ENCODE assay signal across 11 cellular contexts in the genomic region with DNA sequence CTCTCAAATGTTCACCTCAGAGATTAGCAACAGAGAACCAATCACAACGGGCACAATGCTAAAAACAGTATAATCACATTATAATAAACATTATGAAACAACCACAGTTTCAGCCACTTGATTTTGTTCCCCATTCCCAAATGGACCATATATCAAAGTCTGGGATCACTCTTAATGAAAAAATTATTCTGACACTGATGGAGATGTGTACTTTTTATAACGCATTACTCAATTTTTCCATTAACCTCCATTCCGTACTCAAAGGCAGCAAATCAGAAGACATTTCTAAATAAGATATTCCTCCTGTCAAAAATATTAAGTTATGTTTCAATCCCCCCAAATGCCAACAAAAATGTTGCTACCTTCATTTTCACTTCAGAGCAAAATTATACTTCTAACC. TPM values are rescaled to one million over a fixed set of nuclear protein-coding genes. Genes with fewer than 3 reads are reported as not detected.
DNase-seq lines count a peak whose midpoint lies in the region; ATAC-seq and TF ChIP-seq lines count a peak whose summit lies in the region.
"Had no signal": no experiment of that assay in that cellular context is flagged by ENCODE, and none has a peak within 500 bp of the region (broad histone marks: within the 10 kb centered on the region; RNA-seq: fewer than 3 reads in every experiment).

No MANE protein-coding gene starts in this region.

- H3K79me2 ChIP-seq in ACC112 (ENCODE audit: control insufficient read depth, insufficient read depth, low read length, unreplicated experiment): peaks cover 79% of the 10 kb centered on the region

- H3K23ac ChIP-seq in mesenchymal stem cell (ENCODE audit: low read length in 2 of 2) (no peak overlapping the region), neuronal stem cell (ENCODE audit: low read depth, low read length, poor library complexity) (no peak overlapping the region)

- H2BK5ac ChIP-seq in mesenchymal stem cell (ENCODE audit: low read depth, low read length, poor library complexity, severe bottlenecking) (no peak overlapping the region), neuronal stem cell (ENCODE audit: low read length) (no peak overlapping the region)

- H2BK15ac ChIP-seq in mesenchymal stem cell (ENCODE audit: low read depth, poor library complexity, severe bottlenecking): no peak overlapping the region
- no peak overlapping the region for H2BK15ac ChIP-seq in neuronal stem cell (ENCODE audit: low read length)

- H3K9ac ChIP-seq in mesenchymal stem cell (ENCODE audit: low read length) (peak overlapping the region; percentile 98), neuronal stem cell (ENCODE audit: low read depth, low read length, poor library complexity) (no peak overlapping the region)

- H2BK12ac ChIP-seq in mesenchymal stem cell (ENCODE audit: low read length in 2 of 2): no peak overlapping the region
- no peak overlapping the region for H2BK12ac ChIP-seq in neuronal stem cell (ENCODE audit: low read length)

- DNase-seq in HFF-Myc (ENCODE audit: extremely low read depth, low read depth) (no peak), astrocyte of the cerebellum (ENCODE audit: low read depth) (no peak), mesenchymal stem cell (no peak), foreskin melanocyte (no peak), neuronal stem cell (ENCODE audit: low spot score) (no peak)
- DNase-seq: HCEC 1CT, NCI-H1092 treated with DMSO at 0.1 percent for 48 hours had no signal

- no peaks in the 10 kb centered on the region for H3K27me3 ChIP-seq in ACC112 (ENCODE audit: insufficient read depth, low read length)
- H3K27me3 ChIP-seq in mesenchymal stem cell (ENCODE audit: control insufficient read depth in 1 of 2, insufficient read depth in 1 of 2, low read length in 2 of 2): no peaks in the 10 kb centered on the region
- H3K27me3 ChIP-seq in neuronal stem cell (ENCODE audit: control insufficient read depth in 3 of 3, insufficient read depth in 3 of 3, low read depth in 1 of 3, low read length in 3 of 3): no peaks in the 10 kb centered on the region

- in situ Hi-C loops in astrocyte of the cerebellum (cut with HindIII; ENCODE audit: low sequenced_read_pairs): no loop called here

- H3K4me3 ChIP-seq in ACC112 (ENCODE audit: low read depth, low read length) (peak overlapping the region; percentile 88), HFF-Myc (replicated peaks; ENCODE audit: low read depth, low read length) (peak overlapping the region; percentile 99), astrocyte of the cerebellum (ENCODE audit: low read depth, low read length) (peak overlapping the region; percentile 91), mesenchymal stem cell (ENCODE audit: insufficient read depth in 1 of 2, low read depth in 1 of 2, low read length in 2 of 2) (peak overlapping the region in 1 of 2 experiments; percentile 95), neuronal stem cell (ENCODE audit: low read length in 2 of 2) (peak overlapping the region in 1 of 2 donors; percentile 91)

- H3K9me3 ChIP-seq in mesenchymal stem cell (ENCODE audit: control insufficient read depth, low read length) (no peaks in the 10 kb centered on the region), neuronal stem cell (replicated peaks in 1 of 2; ENCODE audit: control insufficient read depth in 2 of 2, insufficient read depth in 1 of 2, low read depth in 1 of 2, low read length in 2 of 2) (peaks cover 0 to 13% of the 10 kb centered on the region in 2 donors)

- H2BK120ac ChIP-seq in mesenchymal stem cell (ENCODE audit: low read depth, low read length): no peak overlapping the region
- H2BK120ac ChIP-seq in neuronal stem cell (ENCODE audit: low read depth, low read length): no peak overlapping the region

- H4K91ac ChIP-seq in mesenchymal stem cell (ENCODE audit: low read length) (no peak overlapping the region), neuronal stem cell (ENCODE audit: low read depth, low read length, poor library complexity) (no peak overlapping the region)

- H3K4me1 ChIP-seq in ACC112 (ENCODE audit: control insufficient read depth, insufficient read depth, low read length, unreplicated experiment): peaks cover 39% of the 10 kb centered on the region
- peaks cover 5% of the 10 kb centered on the region for H3K4me1 ChIP-seq in mesenchymal stem cell (ENCODE audit: control insufficient read depth, insufficient read depth, low read depth, low read length)
- H3K4me1 ChIP-seq in neuronal stem cell (ENCODE audit: control insufficient read depth in 2 of 2, insufficient read depth in 1 of 2, low read depth in 1 of 2, low read length in 2 of 2): peaks cover 3 to 7% of the 10 kb centered on the region in 2 donors

- H3K4ac ChIP-seq in mesenchymal stem cell (ENCODE audit: low read depth in 1 of 2, low read length in 2 of 2): no peak overlapping the region
- H3K4ac ChIP-seq in neuronal stem cell (ENCODE audit: low read length): no peak overlapping the region

- H2AFZ ChIP-seq in ACC112 (ENCODE audit: low read length, unreplicated experiment): no peak overlapping the region
- no peak overlapping the region for H2AFZ ChIP-seq in mesenchymal stem cell (ENCODE audit: low read depth, low read length)
- no peak overlapping the region for H2AFZ ChIP-seq in neuronal stem cell (ENCODE audit: low read length)

- H4K8ac ChIP-seq in mesenchymal stem cell (ENCODE audit: low read length): no peak overlapping the region
- H4K8ac ChIP-seq in neuronal stem cell (ENCODE audit: low read depth, low read length): no peak overlapping the region

- H3K27ac ChIP-seq in ACC112 (ENCODE audit: low read depth, low read length) (no peak overlapping the region), mesenchymal stem cell (ENCODE audit: low read length, poor library complexity, severe bottlenecking) (no peak overlapping the region), neuronal stem cell (replicated peaks; ENCODE audit: low read length) (no peak overlapping the region)
- H3K27ac ChIP-seq: VCaP had no signal

- H3K36me3 ChIP-seq in ACC112 (ENCODE audit: insufficient read depth, low read length) (no peaks in the 10 kb centered on the region), mesenchymal stem cell (ENCODE audit: control insufficient read depth in 1 of 2, insufficient read depth in 2 of 2, low read depth in 1 of 2, low read length in 2 of 2) (peaks cover 0 to 4% of the 10 kb centered on the region in 2 experiments), neuronal stem cell (replicated peaks in 1 of 2; ENCODE audit: control insufficient read depth in 2 of 2, insufficient read depth in 2 of 2, low read length in 2 of 2) (peaks cover 0 to 25% of the 10 kb centered on the region in 2 donors)

- H3K79me1 ChIP-seq in mesenchymal stem cell (replicated peaks; ENCODE audit: low read length, poor library complexity, severe bottlenecking) (no peaks in the 10 kb centered on the region), neuronal stem cell (ENCODE audit: low read depth, low read length) (no peaks in the 10 kb centered on the region)

- H3K4me2 ChIP-seq in mesenchymal stem cell (ENCODE audit: low read length, poor library complexity, severe bottlenecking) (no peak overlapping the region), neuronal stem cell (ENCODE audit: insufficient read depth, low read length, poor library complexity, severe bottlenecking) (no peak overlapping the region)

- H2AK5ac ChIP-seq in mesenchymal stem cell (ENCODE audit: low read length, severe bottlenecking) (no peak overlapping the region), neuronal stem cell (ENCODE audit: low read depth, low read length) (no peak overlapping the region)

- TF ChIP-seq CTCF in HFF-Myc (IDR thresholded peaks at IDR 0.05; ENCODE audit: low read depth, low read length, missing control alignments) (no peak), astrocyte of the cerebellum (IDR thresholded peaks at IDR 0.05; ENCODE audit: low read depth, low read length, missing control alignments) (no peak)

- no peak for ATAC-seq in HG02884 (IDR thresholded peaks at IDR 0.05; ENCODE audit: unreplicated experiment)
- ATAC-seq in GM18519 (IDR thresholded peaks at IDR 0.05; ENCODE audit: low FRiP score, unreplicated experiment): no peak

- 74% methylated on average over 3 of the region's 3 CpGs for WGBS in mesenchymal stem cell
- no CpG with 5 or more reads among the region's 3 CpGs for WGBS in neuronal stem cell (ENCODE audit: extremely low coverage in 2 of 2, insufficient read length in 2 of 2, insufficient replicate concordance in 1 of 2), 2 donors

- H3K18ac ChIP-seq in mesenchymal stem cell (ENCODE audit: low read depth in 1 of 2, low read length in 2 of 2): no peak overlapping the region
- H3K18ac ChIP-seq in neuronal stem cell (ENCODE audit: low read length): no peak overlapping the region

- H3K14ac ChIP-seq in mesenchymal stem cell (ENCODE audit: low read length in 2 of 2) (no peak overlapping the region), neuronal stem cell (ENCODE audit: low read length) (no peak overlapping the region)

RNA-seq across cellular contexts. Expression of a gene that starts 2.8 kb away (rescaled TPM):
- 94.1 TPM for polyA plus RNA-seq in mesenchymal stem cell (2013, experiment 1 of 2)
- polyA plus RNA-seq in mesenchymal stem cell (2013, experiment 2 of 2): 94.1 TPM
- 191 TPM for polyA plus RNA-seq in neuronal stem cell (2013, experiment 1 of 2)
- 176 TPM for polyA plus RNA-seq in neuronal stem cell (2013, experiment 2 of 2)

RNA-seq across cellular contexts. Expression of a gene that starts 2.8 kb away (rescaled TPM):
- polyA plus RNA-seq in mesenchymal stem cell (2013, experiment 1 of 2): 68.0 TPM
- polyA plus RNA-seq in mesenchymal stem cell (2013, experiment 2 of 2): 69.0 TPM
- 127 TPM for polyA plus RNA-seq in neuronal stem cell (2013, experiment 1 of 2)
- 126 TPM for polyA plus RNA-seq in neuronal stem cell (2013, experiment 2 of 2)

RNA-seq across cellular contexts. Expression of a gene that starts 37.2 kb away (rescaled TPM):
- polyA plus RNA-seq in mesenchymal stem cell (2013, experiment 1 of 2): 12.7 TPM
- polyA plus RNA-seq in mesenchymal stem cell (2013, experiment 2 of 2): 13.6 TPM
- polyA plus RNA-seq in neuronal stem cell (2013, experiment 1 of 2): 11.1 TPM
- polyA plus RNA-seq in neuronal stem cell (2013, experiment 2 of 2): 11.3 TPM

RNA-seq across cellular contexts. Expression of a gene that starts 37.3 kb away (rescaled TPM):
- 553 TPM for polyA plus RNA-seq in mesenchymal stem cell (2013, experiment 1 of 2)
- polyA plus RNA-seq in mesenchymal stem cell (2013, experiment 2 of 2): 561 TPM
- 474 TPM for polyA plus RNA-seq in neuronal stem cell (2013, experiment 1 of 2)
- 476 TPM for polyA plus RNA-seq in neuronal stem cell (2013, experiment 2 of 2)

RNA-seq across cellular contexts. Expression of a gene that starts 46.3 kb away (rescaled TPM):
- 4.6 TPM for polyA plus RNA-seq in mesenchymal stem cell (2013, experiment 1 of 2)
- polyA plus RNA-seq in mesenchymal stem cell (2013, experiment 2 of 2): 4.9 TPM
- polyA plus RNA-seq in neuronal stem cell (2013, experiment 1 of 2): 3.1 TPM
- 3.2 TPM for polyA plus RNA-seq in neuronal stem cell (2013, experiment 2 of 2)
